Comparison of ENCODE assay signal across 7 cellular contexts in the genomic region with DNA sequence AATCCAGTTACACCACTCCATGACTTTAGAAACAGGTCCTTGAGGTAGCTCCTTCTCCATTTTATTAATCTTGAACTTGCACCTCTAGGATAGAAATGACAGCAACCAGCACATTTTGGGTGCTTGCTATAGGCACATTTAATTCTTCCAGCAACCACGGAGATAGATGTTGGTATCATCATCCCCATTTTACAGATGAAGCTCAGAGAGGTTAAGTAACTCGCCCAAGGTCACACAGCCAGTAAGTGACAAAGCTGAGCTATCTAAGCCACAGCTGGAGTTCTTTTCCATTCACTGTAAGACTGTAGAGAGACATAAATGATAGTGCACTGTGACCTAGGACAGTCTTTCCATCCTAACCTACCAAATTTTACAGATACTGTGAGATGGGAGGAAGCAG.
"Had no signal": no experiment of that assay in that cellular context is flagged by ENCODE, and none has a peak within 500 bp of the region (broad histone marks: within the 10 kb centered on the region; RNA-seq: fewer than 3 reads in every experiment).

No MANE protein-coding gene starts in this region.

- H3K27ac ChIP-seq: HL-60, KMS-11 had no signal

- DNase-seq: IMR-90, KBM-7, KG1 had no signal

- FAIRE-seq: HepG2, HTR-8/SVneo had no signal

- H3K9ac ChIP-seq: KMS-11 had no signal

- H3K4me2 ChIP-seq: KMS-11 had no signal

- ATAC-seq: HepG2 had no signal
